8 cellular contexts compared by ENCODE assay signal in genomic region chr19:4910594-4911273, GRCh38. TPM values are rescaled to one million over a fixed set of nuclear protein-coding genes. Genes with fewer than 3 reads are reported as not detected.
A peak's percentile ranks its signal among the peaks of the same experiment; 100 is the strongest.
DNase-seq lines count a peak whose midpoint lies in the region; ATAC-seq and TF ChIP-seq lines count a peak whose summit lies in the region.

No MANE protein-coding gene starts in this region.

- ATAC-seq in HG03378 (IDR thresholded peaks at IDR 0.05; ENCODE audit: unreplicated experiment) (no peak), HG02588 (IDR thresholded peaks at IDR 0.05; ENCODE audit: unreplicated experiment) (no peak)

- H3K9me3 ChIP-seq in Caco-2: no peaks in the 10 kb centered on the region
- no peaks in the 10 kb centered on the region for H3K9me3 ChIP-seq in fibroblast of lung (ENCODE audit: control insufficient read depth, insufficient read depth, low read depth, low read length)

- CTCF ChIA-PET in Caco-2 (lab: Charles Lee): interaction anchor here (1.9 kb wide), 1 partner anchor 101 kb away, joined by 8 read pairs; no protein-coding TSS in a partner anchor

- peak overlapping the region; percentile 86 for H3K27ac ChIP-seq in HL-60 (replicated peaks)
- H3K27ac ChIP-seq in fibroblast of lung (ENCODE audit: insufficient read depth, low read length): peak overlapping the region; percentile 90

- H3K4me1 Mint-ChIP-seq in Caco-2 (ENCODE audit: low read depth, unreplicated experiment) (peaks cover 20% of the 10 kb centered on the region), osteocyte (ENCODE audit: unreplicated experiment) (peaks cover 49% of the 10 kb centered on the region)

- no peaks in the 10 kb centered on the region for H3K36me3 ChIP-seq in Caco-2 (ENCODE audit: control insufficient read depth, insufficient read depth, low read length)
- peaks cover 11% of the 10 kb centered on the region for H3K36me3 ChIP-seq in fibroblast of lung (ENCODE audit: control insufficient read depth, insufficient read depth, low read length)

- peak overlapping the region; percentile 76 for H3K4me3 Mint-ChIP-seq in Caco-2 (ENCODE audit: unreplicated experiment)
- H3K4me3 Mint-ChIP-seq in osteocyte (ENCODE audit: unreplicated experiment): peak overlapping the region; percentile 72

- intact Hi-C loops in Caco-2 (cut with micrococcal nuclease; ENCODE audit: unreplicated experiment): no loop called here

- peak overlapping the region; percentile 84 for H3K4me3 ChIP-seq in Caco-2 (ENCODE audit: low read depth, low read length)
- peak overlapping the region; percentile 72 for H3K4me3 ChIP-seq in HL-60 (replicated peaks; ENCODE audit: insufficient read depth, low read length)
- H3K4me3 ChIP-seq in fibroblast of lung (replicated peaks in 1 of 4; ENCODE audit: control extremely low read depth in 1 of 4, insufficient read depth in 1 of 4, low read depth in 3 of 4, low read length in 4 of 4): peak overlapping the region; percentile 53 to 64 (median 53)

- no peak for DNase-seq in Caco-2
- peak in 1 of 2 experiments; percentile 85 for DNase-seq in HL-60 (ENCODE audit: low read depth in 1 of 2, low spot score in 1 of 2)
- peak; percentile 73 for DNase-seq in UCSD-AML1 (lab: John Stamatoyannopoulos, UW; ENCODE audit: unreplicated experiment)
- peak; percentile 46 to 87 for DNase-seq in fibroblast of lung (ENCODE audit: low read depth in 2 of 2)
- no peak for DNase-seq in osteocyte (ENCODE audit: extremely low spot score, unreplicated experiment)
- DNase-seq in NCI-H1436 (lab: John Stamatoyannopoulos, UW): no peak

- TF ChIP-seq CTCF in Caco-2 (IDR thresholded peaks at IDR 0.05; ENCODE audit: insufficient read depth in 1 of 2, low read depth in 1 of 2, low read length in 1 of 2, severe bottlenecking in 1 of 2, unreplicated experiment in 1 of 2): no peak
- no peak for TF ChIP-seq CTCF in HL-60 (IDR thresholded peaks at IDR 0.05; ENCODE audit: insufficient read depth, low read length)
- no peak for TF ChIP-seq CTCF in fibroblast of lung (conservative IDR thresholded peaks at IDR 0.05 in 1 of 2, IDR thresholded peaks at IDR 0.05 in 1 of 2; ENCODE audit: low read depth in 1 of 2, low read length in 2 of 2)
- TF ChIP-seq CTCF in osteocyte (IDR thresholded peaks at IDR 0.05): no peak

- H4K20me1 ChIP-seq in fibroblast of lung (ENCODE audit: control insufficient read depth, extremely low read depth, insufficient read depth, low read length): no peaks in the 10 kb centered on the region

- POLR2A ChIA-PET in Caco-2 (lab: Charles Lee): no interaction called here

- peaks cover 20% of the 10 kb centered on the region for H3K4me1 ChIP-seq in Caco-2
- peaks cover 28% of the 10 kb centered on the region for H3K4me1 ChIP-seq in fibroblast of lung (ENCODE audit: control insufficient read depth, extremely low read depth, insufficient read depth, low read length)

- peak overlapping the region; percentile 78 for H3K9ac ChIP-seq in fibroblast of lung (ENCODE audit: insufficient read depth, low read length)

- BruUV-seq in Caco-2 (replicated peaks; lab: Mats Ljungman, UMichigan): no TSS peak

- no peaks in the 10 kb centered on the region for H3K27me3 Mint-ChIP-seq in Caco-2 (ENCODE audit: insufficient read depth, unreplicated experiment)
- no peaks in the 10 kb centered on the region for H3K27me3 Mint-ChIP-seq in osteocyte (ENCODE audit: unreplicated experiment)

- H3K27me3 ChIP-seq in Caco-2 (replicated peaks; ENCODE audit: control insufficient read depth, insufficient read depth, low read length) (no peaks in the 10 kb centered on the region), HL-60 (ENCODE audit: insufficient read depth, poor library complexity, severe bottlenecking) (no peaks in the 10 kb centered on the region), fibroblast of lung (ENCODE audit: control insufficient read depth, insufficient read depth, low read length) (no peaks in the 10 kb centered on the region)

- H3K27ac Mint-ChIP-seq in Caco-2 (ENCODE audit: unreplicated experiment) (peak overlapping the region; percentile 42), osteocyte (ENCODE audit: unreplicated experiment) (peak overlapping the region; percentile 97)

- peaks cover 47% of the 10 kb centered on the region for H3K79me2 ChIP-seq in fibroblast of lung (ENCODE audit: control insufficient read depth, insufficient read depth, low read length)

- peak overlapping the region; percentile 2 for H2AFZ ChIP-seq in fibroblast of lung (ENCODE audit: low read length)

- H3K36me3 Mint-ChIP-seq in Caco-2 (ENCODE audit: insufficient read depth, unreplicated experiment) (peaks cover 41% of the 10 kb centered on the region), osteocyte (ENCODE audit: unreplicated experiment) (no peaks in the 10 kb centered on the region)

- peak overlapping the region; percentile 100 for H3K4me2 ChIP-seq in fibroblast of lung (ENCODE audit: extremely low read depth, insufficient read depth, low read length)

- no peaks in the 10 kb centered on the region for H3K9me3 Mint-ChIP-seq in Caco-2 (ENCODE audit: unreplicated experiment)
- H3K9me3 Mint-ChIP-seq in osteocyte (ENCODE audit: unreplicated experiment): no peaks in the 10 kb centered on the region

RNA-seq across cellular contexts. Expression of gene UHRF1, which starts 1.4 kb away (rescaled TPM):
- total RNA-seq in Caco-2 (2022) (47.6 and 54.6 TPM in 2 replicates), fibroblast of lung (4.9 and 11.6 TPM in 2 replicates), osteocyte (20.2 and 20.7 TPM in 2 replicates)
- 15.0 and 35.5 TPM in 2 replicates for polyA plus RNA-seq in fibroblast of lung
- 20.3 and 46.8 TPM in 2 replicates for polyA plus RNA-seq in fibroblast of lung (2012)
- 14.1 and 36.9 TPM in 2 replicates for polyA minus RNA-seq in fibroblast of lung (ENCODE audit: low replicate concordance)

RNA-seq across cellular contexts. Expression of gene ARRDC5, which starts 8.0 kb away (rescaled TPM):
- not detected in 2 replicates for total RNA-seq in Caco-2 (2022)
- total RNA-seq in fibroblast of lung: not detected in 2 replicates
- not detected in 2 replicates for polyA plus RNA-seq in fibroblast of lung
- not detected in 2 replicates for polyA plus RNA-seq in fibroblast of lung (2012)
- not detected in 2 replicates for polyA minus RNA-seq in fibroblast of lung (ENCODE audit: low replicate concordance)
- not detected in 2 replicates for total RNA-seq in osteocyte

RNA-seq across cellular contexts. Expression of gene PLIN3, which starts 43.3 kb away (rescaled TPM):
- total RNA-seq in Caco-2 (2022): 60.2 and 63.8 TPM in 2 replicates
- 157 and 191 TPM in 2 replicates for total RNA-seq in fibroblast of lung
- 133 and 151 TPM in 2 replicates for polyA plus RNA-seq in fibroblast of lung
- polyA plus RNA-seq in fibroblast of lung (2012): 212 and 248 TPM in 2 replicates
- polyA minus RNA-seq in fibroblast of lung (ENCODE audit: low replicate concordance): 81.0 and 94.5 TPM in 2 replicates
- total RNA-seq in osteocyte: 77.8 and 77.9 TPM in 2 replicates

RNA-seq across cellular contexts. Expression of gene KDM4B, which starts 58.2 kb away (rescaled TPM):
- 27.4 and 30.9 TPM in 2 replicates for total RNA-seq in Caco-2 (2022)
- 11.8 and 14.4 TPM in 2 replicates for total RNA-seq in fibroblast of lung
- polyA plus RNA-seq in fibroblast of lung: 4.5 and 6.4 TPM in 2 replicates
- 10.5 and 13.1 TPM in 2 replicates for polyA plus RNA-seq in fibroblast of lung (2012)
- 16.2 and 35.0 TPM in 2 replicates for polyA minus RNA-seq in fibroblast of lung (ENCODE audit: low replicate concordance)
- total RNA-seq in osteocyte: 48.4 and 49.0 TPM in 2 replicates

Comparison
In these comparisons a context has a peak if more than half of its experiments do, and no peak if none do; other contexts are left out.
1. DNase-seq: peak in UCSD-AML1 (single experiment) and fibroblast of lung (2 of 2); none in Caco-2 (0 of 2), osteocyte (single experiment) and NCI-H1436 (single experiment).
2. Peak in every context shown above with its lines, with median percentiles within 50 percentile points of each other: H3K4me3 ChIP-seq.